30 cellular contexts compared by ENCODE assay signal in genomic region chr9:132602207-132602606, GRCh38. TPM values are rescaled to one million over a fixed set of nuclear protein-coding genes. Genes with fewer than 3 reads are reported as not detected.
DNase-seq lines count a peak whose midpoint lies in the region; ATAC-seq, FAIRE-seq and TF ChIP-seq lines count a peak whose summit lies in the region.
"Had no signal": no experiment of that assay in that cellular context is flagged by ENCODE, and none has a peak within 500 bp of the region (broad histone marks: within the 10 kb centered on the region; RNA-seq: fewer than 3 reads in every experiment).

No MANE protein-coding gene starts in this region.

- H3K9me3 Mint-ChIP-seq in astrocyte (ENCODE audit: unreplicated experiment): no peaks in the 10 kb centered on the region

- no peak overlapping the region for H4K5ac ChIP-seq in IMR-90 (ENCODE audit: low read depth, low read length)

- peak overlapping the region; percentile 12 for H3K27ac ChIP-seq in AG04450 (ENCODE audit: low read depth, low read length)
- no peak overlapping the region for H3K27ac ChIP-seq in IMR-90 (ENCODE audit: insufficient read depth, low read length)
- H3K27ac ChIP-seq in astrocyte (ENCODE audit: low read depth, low read length): no peak overlapping the region
- H3K27ac ChIP-seq: 22Rv1, SJCRH30 had no signal

- no peak overlapping the region for H4K8ac ChIP-seq in IMR-90 (ENCODE audit: low read depth in 2 of 2, low read length in 2 of 2)

- POLR2A ChIA-PET in AG04450 (lab: Yijun Ruan, JAX): no interaction called here
- POLR2A ChIA-PET in IMR-90 (lab: Charles Lee; ENCODE audit: unreplicated experiment): no interaction called here

- 46% methylated on average over 3 of the region's 3 CpGs; no CpG with 5 or more reads in 1 of the 2 experiments for WGBS in IMR-90 (ENCODE audit: extremely low coverage in 2 of 2, insufficient read length in 1 of 2), 2 experiments

- no peak for FAIRE-seq in astrocyte (lab: Jason Lieb, UNC)
- FAIRE-seq: H1, RCC 7860 had no signal

- peaks cover 42% of the 10 kb centered on the region for H3K36me3 Mint-ChIP-seq in astrocyte (ENCODE audit: low read depth, unreplicated experiment)

- intact Hi-C loops in IMR-90 (cut with micrococcal nuclease): no loop called here
- intact Hi-C loops in Right ventricle myocardium superior (cut with DNase I): no loop called here

- no peak overlapping the region for H3K56ac ChIP-seq in IMR-90 (ENCODE audit: extremely low read depth, insufficient read depth, low read length)

- BruUV-seq in IMR-90 (replicated peaks; lab: Mats Ljungman, UMichigan): no TSS peak

- H3K36me3 ChIP-seq in IMR-90 (ENCODE audit: control insufficient read depth, insufficient read depth, low read length) (peaks cover 26% of the 10 kb centered on the region), astrocyte (ENCODE audit: insufficient read depth, low read length) (peaks cover 5% of the 10 kb centered on the region), BE2C (peaks cover 57% of the 10 kb centered on the region)

- no peak overlapping the region for H3K23ac ChIP-seq in IMR-90 (ENCODE audit: low read depth, low read length)

- H3K79me1 ChIP-seq in IMR-90 (ENCODE audit: low read depth in 1 of 2, low read length in 2 of 2): no peaks in the 10 kb centered on the region; a peak in 1 of 4 replicates

- H4K91ac ChIP-seq in IMR-90 (ENCODE audit: insufficient read depth, low read depth, low read length): no peak overlapping the region

- DNase-seq in AG04450 (ENCODE audit: low read depth, low spot score) (peak; percentile 7), IMR-90 (peak; percentile 36), astrocyte (ENCODE audit: low read depth) (no peak), dermis blood vessel endothelial cell (peak; percentile 18), Right ventricle myocardium superior (no peak), D341Med (ENCODE audit: low spot score) (no peak), BE2C (no peak)
- DNase-seq in activated CD4-positive, alpha-beta T cell treated with anti-CD3 and anti-CD28 coated beads for 48 hours: no peak
- DNase-seq: C1 segment of cervical spinal cord; Caco-2; CD4-positive, alpha-beta memory T cell; DMS 273 treated with DMSO at 0.1 percent for 48 hours; DMS79; EL; GDM1; HCEC 1CT; Karpas-422; NCI-H1105; NCI-H1436 treated with DMSO at 0.1 percent for 48 hours; NCI-H187 treated with DMSO at 0.1 percent for 48 hours; NCI-H2171 treated with DMSO at 0.1 percent for 48 hours; NCI-H345; NCI-H524; NCI-H748 treated with DMSO at 0.1 percent for 48 hours; SJCRH30 had no signal

- peaks cover 11% of the 10 kb centered on the region for H4K20me1 ChIP-seq in IMR-90 (ENCODE audit: insufficient read depth, low read length)
- peaks cover 27% of the 10 kb centered on the region for H4K20me1 ChIP-seq in astrocyte (ENCODE audit: insufficient read depth, low read length)

- TF ChIP-seq CTCF in AG04450 (IDR thresholded peaks at IDR 0.05; ENCODE audit: low read depth, low read length) (no peak), IMR-90 (conservative IDR thresholded peaks at IDR 0.05; ENCODE audit: low read depth, low read length) (no peak), astrocyte (IDR thresholded peaks at IDR 0.05; ENCODE audit: insufficient read depth, low read depth, low read length) (no peak), BE2C (IDR thresholded peaks at IDR 0.05; ENCODE audit: low read depth, low read length) (no peak)

- H3K79me2 ChIP-seq in astrocyte (ENCODE audit: insufficient read depth, low read length): no peaks in the 10 kb centered on the region

- H3K4me3 ChIP-seq in AG04450 (ENCODE audit: low read depth, low read length) (no peak overlapping the region), IMR-90 (ENCODE audit: insufficient read depth, low read depth, low read length) (no peak overlapping the region), astrocyte (ENCODE audit: insufficient read depth, low read depth, low read length) (no peak overlapping the region), BE2C (ENCODE audit: low read depth, low read length) (no peak overlapping the region)
- H3K4me3 ChIP-seq: SJCRH30 had no signal

- peak overlapping the region; percentile 79 for H3K27ac Mint-ChIP-seq in astrocyte (ENCODE audit: unreplicated experiment)
- H3K27ac Mint-ChIP-seq: CD4-positive, alpha-beta memory T cell had no signal

- no peak overlapping the region for H2AK5ac ChIP-seq in IMR-90 (ENCODE audit: low read depth, low read length)

- CTCF ChIA-PET in AG04450 (lab: Charles Lee): no interaction called here
- CTCF ChIA-PET in IMR-90 (lab: Yijun Ruan, JAX): no interaction called here

- H3K9me3 ChIP-seq in AG04450 (ENCODE audit: control insufficient read depth, insufficient read depth, low read length) (no peaks in the 10 kb centered on the region), IMR-90 (ENCODE audit: control insufficient read depth, insufficient read depth, low read length) (no peaks in the 10 kb centered on the region), astrocyte (ENCODE audit: insufficient read depth, low read depth, low read length) (no peaks in the 10 kb centered on the region), BE2C (no peaks in the 10 kb centered on the region)
- H3K9me3 ChIP-seq: Caco-2, SJCRH30 had no signal

- H3K4me3 Mint-ChIP-seq in astrocyte (ENCODE audit: unreplicated experiment): peak overlapping the region; percentile 47
- H3K4me3 Mint-ChIP-seq: CD4-positive, alpha-beta memory T cell had no signal

- peaks cover 4% of the 10 kb centered on the region; the same call in 1 of the 2 replicates for H3K4me1 ChIP-seq in IMR-90 (ENCODE audit: control insufficient read depth, insufficient read depth, low read length)
- no peaks in the 10 kb centered on the region for H3K4me1 ChIP-seq in astrocyte (ENCODE audit: insufficient read depth, low read length)
- H3K4me1 ChIP-seq in BE2C: no peaks in the 10 kb centered on the region
- H3K4me1 ChIP-seq: Caco-2, SJCRH30 had no signal

- H2BK5ac ChIP-seq in IMR-90 (ENCODE audit: low read depth, low read length, poor library complexity, severe bottlenecking): no peak overlapping the region

- dilution Hi-C loops in IMR-90 (cut with HindIII; ENCODE audit: low sequenced_read_pairs, unreplicated experiment): no loop called here

- H3K27me3 ChIP-seq in AG04450 (ENCODE audit: control insufficient read depth, insufficient read depth, low read length) (no peaks in the 10 kb centered on the region), IMR-90 (ENCODE audit: control insufficient read depth, insufficient read depth, low read length) (no peaks in the 10 kb centered on the region), astrocyte (ENCODE audit: insufficient read depth, low read length) (no peaks in the 10 kb centered on the region), BE2C (0 out of 2 replicates have a peak, but pooled peaks cover 3% of the 10 kb centered on the region)
- H3K27me3 ChIP-seq: SJCRH30 had no signal

- ATAC-seq in IMR-90 (ENCODE audit: low read depth): peak; percentile 91
- ATAC-seq in Right ventricle myocardium superior (ENCODE audit: poor library complexity): no peak
- ATAC-seq: SK-N-SH treated with all-trans-retinoic acid at 6 μM for 48 hours had no signal

- no peak overlapping the region for H3K18ac ChIP-seq in IMR-90 (ENCODE audit: low read depth, low read length)

- no peak overlapping the region for H3K9ac ChIP-seq in IMR-90 (ENCODE audit: low read depth, low read length)
- no peak overlapping the region for H3K9ac ChIP-seq in astrocyte (ENCODE audit: low read length)

- TF ChIP-seq RAD21 in IMR-90 (IDR thresholded peaks at IDR 0.05; ENCODE audit: low read length): no peak

- H3K4me2 ChIP-seq in IMR-90 (ENCODE audit: low read depth, low read length) (no peak overlapping the region), astrocyte (ENCODE audit: low read length) (no peak overlapping the region)

- no peak overlapping the region for H2AK9ac ChIP-seq in IMR-90 (replicated peaks; ENCODE audit: low read depth, low read length, poor library complexity)

- no peaks in the 10 kb centered on the region for H3K27me3 Mint-ChIP-seq in astrocyte (ENCODE audit: low read depth, unreplicated experiment)

- in situ Hi-C loops in IMR-90 (cut with MboI; ENCODE audit: low sequenced_read_pairs): no loop called here

- H2BK20ac ChIP-seq in IMR-90 (ENCODE audit: low read depth, low read length): no peak overlapping the region

- H2AFZ ChIP-seq in IMR-90 (replicated peaks; ENCODE audit: low read length, poor library complexity): peak overlapping the region; percentile 2
- no peak overlapping the region for H2AFZ ChIP-seq in astrocyte (ENCODE audit: low read depth, low read length)

- no peak overlapping the region for H2BK15ac ChIP-seq in IMR-90 (ENCODE audit: low read depth, low read length)

- H3K4ac ChIP-seq in IMR-90 (ENCODE audit: low read depth, low read length): no peak overlapping the region

- H3K4me1 Mint-ChIP-seq in astrocyte (ENCODE audit: low read depth, unreplicated experiment): peaks cover 28% of the 10 kb centered on the region
- H3K4me1 Mint-ChIP-seq: CD4-positive, alpha-beta memory T cell had no signal

- TF ChIP-seq POLR2A in IMR-90 (IDR thresholded peaks at IDR 0.05; ENCODE audit: low read depth, low read length): no peak

- H3K9me1 ChIP-seq in IMR-90 (ENCODE audit: insufficient read depth, low read length): peaks cover 21% of the 10 kb centered on the region; the same call in 1 of the 2 replicates

- no peak overlapping the region for H3K14ac ChIP-seq in IMR-90 (replicated peaks; ENCODE audit: low read depth, low read length)

- H2BK120ac ChIP-seq in IMR-90 (ENCODE audit: low read depth, low read length): no peak overlapping the region

TF ChIP-seq in IMR-90, 13 proteins besides CTCF, POLR2A, EP300 and RAD21 (continues in another document):
- TF ChIP-seq USF2 (IDR thresholded peaks at IDR 0.05; ENCODE audit: low read depth, low read length) (no peak), MAFK (IDR thresholded peaks at IDR 0.05; ENCODE audit: low read depth, low read length) (no peak), BHLHE40 (IDR thresholded peaks at IDR 0.05; ENCODE audit: low read depth, low read length) (no peak), MAZ (IDR thresholded peaks at IDR 0.05; ENCODE audit: borderline replicate concordance, low read depth, low read length) (no peak)

RNA-seq across cellular contexts. Expression of gene BARHL1, which starts 19.8 kb away (rescaled TPM):
- polyA plus RNA-seq in AG04450 (2011; rRNA removed) (not detected in 2 replicates), IMR-90 (2012; rRNA removed) (not detected in 2 replicates)
- not detected in 2 replicates for polyA minus RNA-seq in AG04450 (2011; rRNA and poly(A)+ RNA removed)
- total RNA-seq in IMR-90 (2012; rRNA removed) (not detected in 2 replicates), astrocyte (not detected in 2 replicates), dermis blood vessel endothelial cell (not detected in 2 replicates), Right ventricle myocardium superior (not detected)
- polyA plus RNA-seq in IMR-90 (2012; cell fraction: cytosol; rRNA removed): not detected in 2 replicates
- not detected in 2 replicates for polyA plus RNA-seq in IMR-90 (2012; cell fraction: nucleus; rRNA removed; ENCODE audit: low replicate concordance)
- 0.43 TPM for polyA plus RNA-seq in BE2C (2012; ENCODE audit: insufficient read depth, insufficient read length, low read depth)
- total RNA-seq: Caco-2; CD4-positive, alpha-beta memory T cell; H1; M059J; SJCRH30 had no signal
- polyA plus RNA-seq: CD4-positive, alpha-beta memory T cell; H1 had no signal

Comparison
In these comparisons a context has a peak if more than half of its experiments do, and no peak if none do; other contexts are left out.
1. DNase-seq: peak in AG04450 (single experiment), IMR-90 (single experiment) and dermis blood vessel endothelial cell (single experiment); none in astrocyte (single experiment), activated CD4-positive, alpha-beta T cell treated with anti-CD3 and anti-CD28 coated beads for 48 hours (single experiment), Right ventricle myocardium superior (single experiment), D341Med (single experiment) and BE2C (single experiment).